19 cellular contexts compared by ENCODE assay signal in the genomic region with DNA sequence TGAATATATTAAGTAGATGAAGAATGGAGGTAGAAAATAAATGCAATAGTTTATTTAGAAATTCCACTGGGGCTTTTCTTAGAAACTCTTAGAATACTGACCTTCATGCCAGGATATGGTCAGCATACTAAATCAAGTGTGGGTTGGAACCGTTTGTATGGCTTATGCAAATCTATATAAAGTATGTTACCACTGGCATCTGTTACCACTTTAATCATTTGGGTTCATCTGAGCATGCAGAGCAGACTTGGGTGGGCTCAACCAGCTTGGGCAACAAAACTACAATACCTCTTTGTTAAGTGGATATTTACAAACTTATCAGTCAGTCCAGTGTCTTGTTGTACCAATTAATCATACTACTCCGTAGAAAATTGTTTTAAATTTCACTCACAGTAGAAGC.
A peak's percentile ranks its signal among the peaks of the same experiment; 100 is the strongest.
DNase-seq lines count a peak whose midpoint lies in the region; ATAC-seq, FAIRE-seq and TF ChIP-seq lines count a peak whose summit lies in the region.
"Had no signal": no experiment of that assay in that cellular context is flagged by ENCODE, and none has a peak within 500 bp of the region (broad histone marks: within the 10 kb centered on the region; RNA-seq: fewer than 3 reads in every experiment).

No MANE protein-coding gene starts in this region.

- no peaks in the 10 kb centered on the region for H3K9me3 ChIP-seq in astrocyte (ENCODE audit: insufficient read depth, low read depth, low read length)

- no peaks in the 10 kb centered on the region for H4K20me1 ChIP-seq in astrocyte (ENCODE audit: insufficient read depth, low read length)

- no peak overlapping the region for H3K4me3 Mint-ChIP-seq in astrocyte (ENCODE audit: unreplicated experiment)
- H3K4me3 Mint-ChIP-seq: CD4-positive, alpha-beta memory T cell had no signal

- no peak overlapping the region for H3K27ac ChIP-seq in astrocyte (ENCODE audit: low read depth, low read length)
- H3K27ac ChIP-seq: GM23248 had no signal

- no peaks in the 10 kb centered on the region for H3K9me3 Mint-ChIP-seq in astrocyte (ENCODE audit: unreplicated experiment)
- H3K9me3 Mint-ChIP-seq: CD4-positive, alpha-beta memory T cell had no signal

- H3K4me2 ChIP-seq in astrocyte (ENCODE audit: low read length), result no peak overlapping the region

- DNase-seq in COLO829 (ENCODE audit: low spot score), result peak; percentile 66
- peak; percentile 12 for DNase-seq in NCI-H82 treated with DMSO at 0.1 percent for 48 hours (lab: John Stamatoyannopoulos, UW; ENCODE audit: unreplicated experiment)
- peak; percentile 58 for DNase-seq in astrocyte (ENCODE audit: low read depth)
- peak; percentile 7 for DNase-seq in kidney tubule cell (ENCODE audit: low spot score)
- DNase-seq in NCI-H2081 (lab: John Stamatoyannopoulos, UW), result no peak
- DNase-seq in NCI-H2227 (lab: John Stamatoyannopoulos, UW; ENCODE audit: unreplicated experiment), result no peak
- DNase-seq: 8988T; CD4-positive, alpha-beta memory T cell; GDM1; GM23248; NCI-H1092; NCI-H2227 treated with DMSO at 0.1 percent for 48 hours; NCI-H524 treated with DMSO at 0.1 percent for 48 hours; NK-92 treated with Interleukin-12 subunit alpha and Interleukin-12 subunit beta, amount 100 ng/mL, for 24 hours; RPMI8226; SW 1271 had no signal

- no peaks in the 10 kb centered on the region for H3K36me3 Mint-ChIP-seq in astrocyte (ENCODE audit: low read depth, unreplicated experiment)
- H3K36me3 Mint-ChIP-seq: CD4-positive, alpha-beta memory T cell had no signal

- no peaks in the 10 kb centered on the region for H3K27me3 ChIP-seq in astrocyte (ENCODE audit: insufficient read depth, low read length)

- no peak overlapping the region for H3K27ac Mint-ChIP-seq in astrocyte (ENCODE audit: unreplicated experiment)
- H3K27ac Mint-ChIP-seq: CD4-positive, alpha-beta memory T cell had no signal

- no peaks in the 10 kb centered on the region for H3K36me3 ChIP-seq in astrocyte (ENCODE audit: insufficient read depth, low read length)

- no peak overlapping the region for H2AFZ ChIP-seq in astrocyte (ENCODE audit: low read depth, low read length)
- H2AFZ ChIP-seq: GM23248 had no signal

- no peak for FAIRE-seq in astrocyte (lab: Jason Lieb, UNC)
- FAIRE-seq: GM12878 had no signal

- no peak overlapping the region for H3K4me3 ChIP-seq in astrocyte (ENCODE audit: insufficient read depth, low read depth, low read length)
- H3K4me3 ChIP-seq: GM12878, GM23248 had no signal

- ATAC-seq in GM19328 (IDR thresholded peaks at IDR 0.05; ENCODE audit: unreplicated experiment), result no peak
- no peak for ATAC-seq in GM18517 (IDR thresholded peaks at IDR 0.05; ENCODE audit: unreplicated experiment)
- ATAC-seq: GM12878 had no signal

- TF ChIP-seq CTCF in astrocyte (IDR thresholded peaks at IDR 0.05; ENCODE audit: insufficient read depth, low read depth, low read length), result no peak

- no peaks in the 10 kb centered on the region for H3K27me3 Mint-ChIP-seq in astrocyte (ENCODE audit: low read depth, unreplicated experiment)
- H3K27me3 Mint-ChIP-seq: CD4-positive, alpha-beta memory T cell had no signal

- H3K79me2 ChIP-seq in astrocyte (ENCODE audit: insufficient read depth, low read length), result no peaks in the 10 kb centered on the region

- peaks cover 9% of the 10 kb centered on the region for H3K4me1 Mint-ChIP-seq in astrocyte (ENCODE audit: low read depth, unreplicated experiment)
- H3K4me1 Mint-ChIP-seq: CD4-positive, alpha-beta memory T cell had no signal

- H3K4me1 ChIP-seq in astrocyte (ENCODE audit: insufficient read depth, low read length), result no peaks in the 10 kb centered on the region

- no peak overlapping the region for H3K9ac ChIP-seq in astrocyte (ENCODE audit: low read length)
- H3K9ac ChIP-seq: GM23248 had no signal

Comparison
In these comparisons a context has a peak if more than half of its experiments do, and no peak if none do; other contexts are left out.
1. DNase-seq: peak in COLO829 (single experiment), NCI-H82 treated with DMSO at 0.1 percent for 48 hours (single experiment), astrocyte (single experiment) and kidney tubule cell (single experiment); none in NCI-H2081 (0 of 2) and NCI-H2227 (single experiment).